32 cellular contexts compared by ENCODE assay signal in the genomic region with DNA sequence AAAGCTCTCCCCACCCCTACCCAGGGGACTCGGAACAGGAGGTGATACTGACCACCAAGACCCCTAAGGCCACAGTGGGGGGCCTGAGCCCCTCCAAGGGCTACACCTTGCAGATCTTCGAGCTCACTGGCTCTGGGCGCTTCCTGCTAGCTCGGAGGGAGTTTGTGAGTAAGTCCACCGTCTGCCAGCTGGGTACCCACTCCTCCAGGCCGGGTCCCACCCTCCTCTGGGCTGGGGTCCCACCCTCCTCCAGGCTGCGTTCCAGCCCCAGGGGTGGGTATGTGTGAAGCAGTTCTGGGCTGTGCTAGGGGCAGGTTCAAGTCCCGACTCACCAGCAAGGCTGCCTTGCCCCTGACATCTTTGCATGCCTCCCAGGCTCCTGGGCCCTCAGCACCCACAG. TPM values are rescaled to one million over a fixed set of nuclear protein-coding genes. Genes with fewer than 3 reads are reported as not detected.
"Had no signal": no experiment of that assay in that cellular context is flagged by ENCODE, and none has a peak within 500 bp of the region (broad histone marks: within the 10 kb centered on the region; RNA-seq: fewer than 3 reads in every experiment).

No MANE protein-coding gene starts in this region.

- H3K9me3 ChIP-seq: neutrophil, right lobe of liver, testis, upper lobe of right lung, uterus had no signal

- H3K4me2 ChIP-seq: smooth muscle cell had no signal

- H3K9ac ChIP-seq: parathyroid adenoma had no signal

- DNase-seq: hypothalamus; immature natural killer cell; kidney; left colon; lower lobe of right lung; mammary epithelial cell; mesenchymal stem cell; occipital lobe; psoas muscle; right lobe of liver; stimulated activated CD4-positive, alpha-beta T cell treated with anti-CD3 and anti-CD28 coated beads, Interleukin-1b, Interleukin-23, amount 100 ng/mL, for 48 hours; stimulated activated CD4-positive, alpha-beta T cell treated with anti-CD3 and anti-CD28 coated beads, Interleukin-2, amount 100 ng/mL, for 48 hours; stimulated activated CD4-positive, alpha-beta T cell treated with anti-CD3 and anti-CD28 coated beads, Interleukin-4, amount 100 ng/mL, for 4 hours; stimulated activated CD8-positive, alpha-beta memory T cell treated with anti-CD3 and anti-CD28 coated beads, Interleukin-4, amount 100 ng/mL, for 48 hours; stimulated activated naive CD4-positive, alpha-beta T cell treated with Interleukin-2 at 50 U/mL for 16 hours; stimulated activated naive CD8-positive, alpha-beta T cell treated with anti-CD3 and anti-CD28 coated beads, Interleukin-15, amount 100 ng/mL, for 72 hours; testis; tibial artery; trophoblast cell; upper lobe of right lung; uterus had no signal

- H3K4me1 ChIP-seq: left lung, psoas muscle, right lobe of liver, testis, tibial artery, upper lobe of right lung, uterus had no signal

- H2AFZ ChIP-seq: parathyroid adenoma had no signal

- H3K4me3 ChIP-seq: left lung, lower lobe of right lung, psoas muscle, right lobe of liver, smooth muscle cell, testis, tibial artery, upper lobe of right lung, uterus had no signal

- H3K27me3 ChIP-seq: right lobe of liver, testis had no signal

- FAIRE-seq: islet of Langerhans, kidney had no signal

- H3K36me3 ChIP-seq: left lung, lower lobe of right lung, neutrophil, right lobe of liver, tibial artery, upper lobe of right lung, uterus had no signal

- H3K27ac ChIP-seq: left lung, lower lobe of right lung, neutrophil, parathyroid adenoma, psoas muscle, right lobe of liver, testis, tibial artery, upper lobe of right lung, uterus had no signal

- H3K79me2 ChIP-seq: parathyroid adenoma had no signal

- ATAC-seq: left colon; left lung; lower lobe of right lung; naive thymus-derived CD8-positive, alpha-beta T cell; psoas muscle; right lobe of liver; stimulated activated memory B cell treated with anti-CD40 and anti-IgM and Interleukin-4, amounts not matched to agents 10 μg/mL and 1 μg/mL and 100 μg/mL, for 72 hours; stimulated activated naive CD8-positive, alpha-beta T cell treated with anti-CD3 and anti-CD28 coated beads, Interleukin-15, amount 100 ng/mL, for 72 hours; upper lobe of right lung had no signal

RNA-seq across cellular contexts. Expression of a gene that starts 12.4 kb away (rescaled TPM):
- total RNA-seq: kidney, left colon, left lung, liver, lower lobe of right lung, mammary epithelial cell, osteocyte, psoas muscle, right lobe of liver, upper lobe of right lung had no signal
- polyA plus RNA-seq: immature natural killer cell; liver; mammary epithelial cell; naive thymus-derived CD8-positive, alpha-beta T cell had no signal

RNA-seq across cellular contexts. Expression of a gene that starts 51.1 kb away (rescaled TPM):
- total RNA-seq: lower lobe of right lung; mucosa of gallbladder; naive thymus-derived CD8-positive, alpha-beta T cell; posterior vena cava; psoas muscle; right lobe of liver; upper lobe of right lung had no signal
- polyA plus RNA-seq: immature natural killer cell; liver; mammary epithelial cell; naive thymus-derived CD8-positive, alpha-beta T cell; psoas muscle had no signal

RNA-seq across cellular contexts. Expression of a gene that starts 55.8 kb away (rescaled TPM):
- total RNA-seq: left colon; left lung; lower lobe of right lung; mammary epithelial cell; mucosa of gallbladder; naive thymus-derived CD8-positive, alpha-beta T cell; osteocyte; posterior vena cava; smooth muscle cell had no signal
- polyA plus RNA-seq: immature natural killer cell; mammary epithelial cell; naive thymus-derived CD8-positive, alpha-beta T cell had no signal
